9 cellular contexts compared by ENCODE assay signal in the genomic region with DNA sequence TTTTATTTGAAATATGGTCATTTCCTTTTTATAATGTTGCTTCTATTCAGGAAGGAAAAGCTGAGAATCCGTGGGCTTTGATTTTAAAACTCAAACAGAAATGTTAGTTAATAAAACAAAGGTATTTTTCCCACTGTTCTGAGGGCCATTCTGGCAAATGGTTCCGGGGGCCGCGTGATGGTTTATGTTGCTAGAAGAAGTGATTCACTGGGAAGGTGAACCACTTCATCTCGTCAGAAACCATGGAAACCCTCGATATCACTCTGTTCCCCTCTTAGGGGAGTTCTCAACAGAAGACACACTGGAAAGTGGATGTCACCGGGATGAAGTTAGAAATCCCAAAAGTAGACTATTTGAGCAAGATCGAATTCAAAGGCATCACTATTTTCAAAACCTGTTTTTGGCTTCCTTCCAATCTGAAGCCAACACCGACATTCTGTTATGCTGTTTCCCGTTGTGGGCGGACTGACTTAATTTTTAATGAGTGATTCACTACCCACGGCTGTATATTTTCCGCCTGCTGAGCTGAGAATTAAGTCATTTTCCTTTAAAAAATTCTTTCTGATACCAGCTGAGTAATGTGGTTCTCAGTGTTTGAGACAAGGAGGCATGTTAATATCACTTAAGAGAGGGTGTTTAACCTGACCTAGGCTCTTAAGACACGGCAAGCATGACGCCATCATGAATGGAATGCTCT.
A peak's percentile ranks its signal among the peaks of the same experiment; 100 is the strongest.
DNase-seq lines count a peak whose midpoint lies in the region; ATAC-seq lines count a peak whose summit lies in the region.
"Had no signal": no experiment of that assay in that cellular context is flagged by ENCODE, and none has a peak within 500 bp of the region (broad histone marks: within the 10 kb centered on the region; RNA-seq: fewer than 3 reads in every experiment).

No MANE protein-coding gene starts in this region.

- peaks cover 1% of the 10 kb centered on the region for H3K9me3 Mint-ChIP-seq in activated naive CD4-positive, alpha-beta T cell treated with anti-CD3 and anti-CD28 coated beads for 36 hours

- H3K27me3 Mint-ChIP-seq in activated naive CD4-positive, alpha-beta T cell treated with anti-CD3 and anti-CD28 coated beads for 36 hours (ENCODE audit: low read depth): no peaks in the 10 kb centered on the region

- H3K36me3 Mint-ChIP-seq in activated naive CD4-positive, alpha-beta T cell treated with anti-CD3 and anti-CD28 coated beads for 36 hours (ENCODE audit: low read depth): no peaks in the 10 kb centered on the region

- H3K4me3 Mint-ChIP-seq in activated naive CD4-positive, alpha-beta T cell treated with anti-CD3 and anti-CD28 coated beads for 36 hours: peak overlapping the region; percentile 32

- peaks cover 57% of the 10 kb centered on the region for H3K4me1 Mint-ChIP-seq in activated naive CD4-positive, alpha-beta T cell treated with anti-CD3 and anti-CD28 coated beads for 36 hours (ENCODE audit: low read depth)

- ATAC-seq in stimulated activated naive CD8-positive, alpha-beta T cell treated with anti-CD3 and anti-CD28 coated beads, Interleukin-15, Interleukin-2, amounts not matched to agents 100 U/mL and 50 U/mL, for 24 hours: peak; percentile 82
- no peak for ATAC-seq in GM19035 (IDR thresholded peaks at IDR 0.05; ENCODE audit: unreplicated experiment)

- intact Hi-C loops in activated naive CD4-positive, alpha-beta T cell treated with anti-CD3 and anti-CD28 coated beads for 36 hours (cut with micrococcal nuclease): loop anchor here (1.0 kb wide), 7 partner anchors 20 to 189 kb away; partner anchors contain the start of genes MKI67 and PTPRE

- DNase-seq in activated T-cell treated with anti-CD3 and anti-CD28 coated beads for 24 hours (ENCODE audit: low read depth) (peak; percentile 65), kidney tubule cell (ENCODE audit: low spot score) (peak; percentile 99), medulla oblongata (ENCODE audit: extremely low spot score) (no peak), globus pallidus (ENCODE audit: low spot score) (no peak)
- no peak for DNase-seq in activated T-cell treated with anti-CD3 and anti-CD28 coated beads, Interleukin-2, amount 50 U/mL, for 1 hour
- DNase-seq in activated naive CD4-positive, alpha-beta T cell treated with anti-CD3 and anti-CD28 coated beads for 36 hours: peak; percentile 87
- peak; percentile 59 for DNase-seq in stimulated activated naive CD8-positive, alpha-beta T cell treated with anti-CD3 and anti-CD28 coated beads, Interleukin-15, Interleukin-2, amounts not matched to agents 100 U/mL and 50 U/mL, for 24 hours
- DNase-seq: DND-41 had no signal

- CTCF ChIA-PET in activated naive CD4-positive, alpha-beta T cell treated with anti-CD3 and anti-CD28 coated beads for 36 hours (lab: Charles Lee): interaction anchor here (1.0 to 1.4 kb wide), 4 partner anchors 18 to 84 kb away, joined by 3 to 7 read pairs (median 4); partner anchors contain the start of gene PTPRE

- peak overlapping the region; percentile 88 for H3K27ac Mint-ChIP-seq in activated naive CD4-positive, alpha-beta T cell treated with anti-CD3 and anti-CD28 coated beads for 36 hours

Comparison
In these comparisons a context has a peak if more than half of its experiments do, and no peak if none do; other contexts are left out.
1. DNase-seq: peak in activated T-cell treated with anti-CD3 and anti-CD28 coated beads for 24 hours (single experiment), activated naive CD4-positive, alpha-beta T cell treated with anti-CD3 and anti-CD28 coated beads for 36 hours (single experiment), kidney tubule cell (single experiment) and stimulated activated naive CD8-positive, alpha-beta T cell treated with anti-CD3 and anti-CD28 coated beads, Interleukin-15, Interleukin-2, amounts not matched to agents 100 U/mL and 50 U/mL, for 24 hours (single experiment); none in activated T-cell treated with anti-CD3 and anti-CD28 coated beads, Interleukin-2, amount 50 U/mL, for 1 hour (single experiment), medulla oblongata (single experiment) and globus pallidus (single experiment).